8 cellular contexts compared by ENCODE assay signal in the genomic region with DNA sequence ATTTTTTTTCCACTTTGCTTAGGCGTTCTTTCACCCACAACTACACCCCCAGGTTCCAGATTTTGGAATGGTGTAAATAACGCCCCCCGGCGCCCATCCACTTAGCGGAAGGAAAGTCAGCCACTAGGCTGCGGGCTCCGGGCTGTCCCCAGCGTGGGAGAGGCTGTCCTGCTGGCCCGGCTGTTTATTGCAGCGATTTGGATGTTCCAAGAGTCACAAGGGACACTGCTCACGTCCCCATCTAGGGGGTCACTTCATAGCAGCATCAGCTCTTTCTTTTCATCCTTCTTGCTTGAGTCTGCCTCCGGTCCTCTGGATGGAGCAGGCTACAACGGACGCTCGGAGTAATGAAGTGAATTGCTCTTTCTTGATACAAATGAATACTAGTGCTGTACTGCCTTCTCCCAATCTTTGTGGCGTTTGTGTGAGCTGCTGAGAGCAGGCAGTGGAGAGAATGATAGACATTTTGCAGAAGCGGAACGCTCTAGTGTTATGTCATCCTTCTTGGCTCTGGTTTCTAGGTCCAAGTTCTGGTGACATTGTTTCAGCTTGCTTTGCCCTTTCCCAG. TPM values are rescaled to one million over a fixed set of nuclear protein-coding genes. Genes with fewer than 3 reads are reported as not detected.
DNase-seq lines count a peak whose midpoint lies in the region; ATAC-seq, FAIRE-seq and TF ChIP-seq lines count a peak whose summit lies in the region.

No MANE protein-coding gene starts in this region.

- H3K4me1 ChIP-seq in SJCRH30 (peaks cover 8% of the 10 kb centered on the region), K562 (replicated peaks in 1 of 2; ENCODE audit: control insufficient read depth in 2 of 2, insufficient read depth in 2 of 2, low read length in 2 of 2) (peaks cover 0 to 10% of the 10 kb centered on the region in 2 experiments; a peak in 3 of 5 replicates), iPS DF 6.9 (ENCODE audit: control insufficient read depth, insufficient read depth, low read length) (peaks cover 1% of the 10 kb centered on the region; the same call in 1 of the 2 replicates)

- H4K20me1 ChIP-seq in K562 (replicated peaks; ENCODE audit: control insufficient read depth, insufficient read depth, low read length), result no peaks in the 10 kb centered on the region

- H3K9ac ChIP-seq in K562 (ENCODE audit: insufficient read depth in 1 of 2, low read depth in 2 of 2, low read length in 2 of 2), result no peak overlapping the region

- ATAC-seq in HG03457 (IDR thresholded peaks at IDR 0.05; ENCODE audit: unreplicated experiment) (peak; percentile 35), K562 (peak; percentile 45; the same call in 1 of the 3 replicates), HG03378 (IDR thresholded peaks at IDR 0.05; ENCODE audit: unreplicated experiment) (no peak)

- no TSS peak for BruUV-seq in K562 (replicated peaks; lab: Mats Ljungman, UMichigan)

- no peak for FAIRE-seq in K562 (lab: Jason Lieb, UNC)

- TF ChIP-seq POLR2A in K562 (conservative IDR thresholded peaks at IDR 0.05), result no peak

- peak overlapping the region; percentile 76 for H3K4me3 ChIP-seq in SJCRH30
- no peak overlapping the region for H3K4me3 ChIP-seq in K562
- peak overlapping the region; percentile 38; the same call in 1 of the 2 replicates for H3K4me3 ChIP-seq in iPS DF 6.9 (ENCODE audit: low read length)
- H3K4me3 ChIP-seq in skeletal muscle cell (ENCODE audit: low read depth, low read length), result peak overlapping the region; percentile 57

- H3K27ac ChIP-seq in SJCRH30 (no peak overlapping the region; the same call in 1 of the 2 replicates), K562 (ENCODE audit: extremely low read depth, low read depth, low read length) (no peak overlapping the region), iPS DF 6.9 (ENCODE audit: low read length) (no peak overlapping the region)

- in situ Hi-C loops in K562 (cut with MboI), result no loop called here

- DNase-seq in DMS114 treated with DMSO at 0.1 percent for 48 hours (lab: John Stamatoyannopoulos, UW; ENCODE audit: unreplicated experiment), result peak; percentile 76
- peak; percentile 81 to 86 for DNase-seq in SJCRH30
- DNase-seq in K562 (ENCODE audit: extremely low read depth in 1 of 4, low spot score in 3 of 4), result peak in 2 of 4 experiments; percentile 11 to 15
- DNase-seq in iPS DF 6.9 (ENCODE audit: low read depth, low spot score), result no peak
- no peak for DNase-seq in skeletal muscle cell (ENCODE audit: low read depth)
- no peak for DNase-seq in ureter (ENCODE audit: low spot score)

- no peak overlapping the region for H3K4me2 ChIP-seq in K562 (ENCODE audit: insufficient read depth, low read length)

- WGBS in K562 (ENCODE audit: insufficient coverage, low coverage, missing lambda C conversion rate), result 16% methylated on average over 18 of the region's 18 CpGs
- WGBS in iPS DF 6.9 (ENCODE audit: insufficient coverage, insufficient read length), result no CpG with 5 or more reads among the region's 18 CpGs

- CTCF ChIA-PET in K562 (lab: Yijun Ruan, JAX; ENCODE audit: low intra/inter-chr PET ratio), result no interaction called here

- TF ChIP-seq CTCF in K562 (IDR thresholded peaks at IDR 0.05 in 2 of 3, conservative IDR thresholded peaks at IDR 0.05 in 1 of 3; ENCODE audit: insufficient read depth in 2 of 3, low read depth in 1 of 3, low read length in 3 of 3), result peak; percentile 21 to 72 (median 27); a peak in 3 of 6 replicates

- POLR2A ChIA-PET in K562 (lab: Yijun Ruan, JAX), result interaction anchor here (1.1 kb wide), 1 partner anchor 41 kb away, joined by 3 read pairs; no protein-coding TSS in a partner anchor

- peaks cover 3% of the 10 kb centered on the region; the same call in 1 of the 2 replicates for H3K9me3 ChIP-seq in SJCRH30 (replicated peaks)
- no peaks in the 10 kb centered on the region; the same call in 1 of the 2 replicates for H3K9me3 ChIP-seq in K562 (replicated peaks; ENCODE audit: control insufficient read depth, insufficient read depth, low read depth, low read length)
- no peaks in the 10 kb centered on the region for H3K9me3 ChIP-seq in iPS DF 6.9 (ENCODE audit: control insufficient read depth, insufficient read depth, low read length)

- H3K27me3 ChIP-seq in SJCRH30 (no peaks in the 10 kb centered on the region), K562 (ENCODE audit: control insufficient read depth in 2 of 2, insufficient read depth in 2 of 2, low read length in 2 of 2) (peaks cover 8 to 13% of the 10 kb centered on the region in 2 experiments; a peak in 4 of 5 replicates), iPS DF 6.9 (ENCODE audit: control insufficient read depth, insufficient read depth, low read length) (peaks cover 4% of the 10 kb centered on the region; the same call in 1 of the 2 replicates)

- H3K9me1 ChIP-seq in K562 (ENCODE audit: control insufficient read depth, insufficient read depth, low read length), result no peaks in the 10 kb centered on the region

- no peak for TF ChIP-seq EP300 in K562 (IDR thresholded peaks at IDR 0.05; ENCODE audit: low read length)

- TF ChIP-seq RAD21 in K562 (CRISPR knock-in tag; conservative IDR thresholded peaks at IDR 0.05 in 1 of 2, IDR thresholded peaks at IDR 0.05 in 1 of 2), result no peak

- H3K36me3 ChIP-seq in SJCRH30 (no peaks in the 10 kb centered on the region), K562 (ENCODE audit: control insufficient read depth, insufficient read depth, low read length) (no peaks in the 10 kb centered on the region), iPS DF 6.9 (ENCODE audit: control insufficient read depth, insufficient read depth, low read length) (no peaks in the 10 kb centered on the region)

- intact Hi-C loops in K562 (cut with micrococcal nuclease), result no loop called here

- no peaks in the 10 kb centered on the region for H3K79me2 ChIP-seq in K562 (ENCODE audit: control insufficient read depth, insufficient read depth, low read length)

- H2AFZ ChIP-seq in K562 (ENCODE audit: low read depth, low read length), result no peak overlapping the region

TF ChIP-seq in K562, 482 proteins besides CTCF, POLR2A, EP300 and RAD21 (continues in another document):
- no peak for TF ChIP-seq CHD2 (IDR thresholded peaks at IDR 0.05; ENCODE audit: low read depth, low read length)
- TF ChIP-seq, protein P1, sequence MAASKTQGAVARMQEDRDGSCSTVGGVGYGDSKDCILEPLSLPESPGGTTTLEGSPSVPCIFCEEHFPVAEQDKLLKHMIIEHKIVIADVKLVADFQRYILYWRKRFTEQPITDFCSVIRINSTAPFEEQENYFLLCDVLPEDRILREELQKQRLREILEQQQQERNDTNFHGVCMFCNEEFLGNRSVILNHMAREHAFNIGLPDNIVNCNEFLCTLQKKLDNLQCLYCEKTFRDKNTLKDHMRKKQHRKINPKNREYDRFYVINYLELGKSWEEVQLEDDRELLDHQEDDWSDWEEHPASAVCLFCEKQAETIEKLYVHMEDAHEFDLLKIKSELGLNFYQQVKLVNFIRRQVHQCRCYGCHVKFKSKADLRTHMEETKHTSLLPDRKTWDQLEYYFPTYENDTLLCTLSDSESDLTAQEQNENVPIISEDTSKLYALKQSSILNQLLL (CRISPR knock-in tag; IDR thresholded peaks at IDR 0.05; ENCODE audit: borderline replicate concordance), result no peak
- TF ChIP-seq KDM5B (IDR thresholded peaks at IDR 0.05; ENCODE audit: insufficient replicate concordance, low read depth, low read length), result no peak
- TF ChIP-seq GTF2A2 (tag; IDR thresholded peaks at IDR 0.05), result no peak
- no peak for TF ChIP-seq ZNF445 (CRISPR knock-in tag; IDR thresholded peaks at IDR 0.05; ENCODE audit: low read depth)

RNA-seq across cellular contexts. Expression of a gene that starts 50.7 kb away (rescaled TPM):
- 2.8 and 3.1 TPM in 2 replicates for total RNA-seq in SJCRH30 (2014; rRNA removed; shearing (Covaris generic))
- total RNA-seq in K562 (2011; cell fraction: chromatin; rRNA removed; ENCODE audit: low replicate concordance), result 0.12 and 0.21 TPM in 2 replicates
- 0.17 TPM in 1 of 2 replicates, not detected in the other for total RNA-seq in K562 (2011; cell fraction: nucleolus; rRNA removed)
- total RNA-seq in K562 (2011; cell fraction: nucleoplasm; rRNA removed), result 0.22 and 0.31 TPM in 2 replicates
- total RNA-seq in K562 (2014; rRNA removed), result 0.32 and 0.33 TPM in 2 replicates
- total RNA-seq in K562 (2014; rRNA removed; fragmentation: Illumina TruSeq; extraction: Trizol), result 0.25 and 0.35 TPM in 2 replicates
- 0.11 and 0.18 TPM in 2 replicates for total RNA-seq in K562 (2015; rRNA removed; fragmentation: Illumina TruSeq; extraction: Trizol)
- 0.29 and 0.38 TPM in 2 replicates for total RNA-seq in K562 (2021)
- 0.03 and 0.22 TPM in 2 replicates for polyA plus RNA-seq in K562 (2011; rRNA removed)
- polyA plus RNA-seq in K562 (2011; cell fraction: cytosol; rRNA removed), result 0.01 and 0.03 TPM in 2 replicates
- polyA plus RNA-seq in K562 (2011; cell fraction: nucleus; rRNA removed), result 0.03 and 0.06 TPM in 2 replicates
- 0.36 and 0.54 TPM in 2 replicates for polyA plus RNA-seq in K562 (2012)
- 0.30 and 0.31 TPM in 2 replicates for polyA plus RNA-seq in K562 (2014; fragmentation: Illumina TruSeq; extraction: Trizol)
- under 1 TPM; 0.18 to 0.27 TPM for polyA plus RNA-seq in K562 (2014; fragmentation: Nextera tagmentation; extraction: Ambion mirVana)
- polyA plus RNA-seq in K562 (2014; rRNA removed), result 0.20 and 0.24 TPM in 2 replicates
- 0.12 and 0.28 TPM in 2 replicates for polyA minus RNA-seq in K562 (2011; rRNA and poly(A)+ RNA removed)
- polyA minus RNA-seq in K562 (2011; cell fraction: cytosol; rRNA and poly(A)+ RNA removed), result not detected in 2 replicates
- polyA minus RNA-seq in K562 (2011; cell fraction: nucleus; rRNA and poly(A)+ RNA removed), result 0.11 TPM in 1 of 2 replicates, not detected in the other
- total RNA-seq in ureter, result 11.6 TPM

RNA-seq across cellular contexts. Expression of a gene that starts 54.0 kb away (rescaled TPM):
- total RNA-seq in SJCRH30 (2014; rRNA removed; shearing (Covaris generic)), result 153 and 197 TPM in 2 replicates
- 174 and 623 TPM in 2 replicates for total RNA-seq in K562 (2011; cell fraction: chromatin; rRNA removed; ENCODE audit: low replicate concordance)
- 72.9 and 101 TPM in 2 replicates for total RNA-seq in K562 (2011; cell fraction: nucleolus; rRNA removed)
- total RNA-seq in K562 (2011; cell fraction: nucleoplasm; rRNA removed), result 171 and 220 TPM in 2 replicates
- total RNA-seq in K562 (2014; rRNA removed) (87.9 and 98.8 TPM in 2 replicates), K562 (2014; rRNA removed; fragmentation: Illumina TruSeq; extraction: Trizol) (155 and 159 TPM in 2 replicates), K562 (2015; rRNA removed; fragmentation: Illumina TruSeq; extraction: Trizol) (151 and 165 TPM in 2 replicates), K562 (2021) (73.8 and 79.5 TPM in 2 replicates), ureter (209 TPM)
- polyA plus RNA-seq in K562 (2011; rRNA removed) (67.2 and 110 TPM in 2 replicates), K562 (2014; fragmentation: Illumina TruSeq; extraction: Trizol) (71.8 and 113 TPM in 2 replicates), K562 (2014; fragmentation: Nextera tagmentation; extraction: Ambion mirVana) (10 to 100 TPM; 53.3 to 57.6 TPM), K562 (2014; rRNA removed) (79.3 and 82.5 TPM in 2 replicates)
- 23.5 and 29.3 TPM in 2 replicates for polyA plus RNA-seq in K562 (2011; cell fraction: cytosol; rRNA removed)
- 130 and 153 TPM in 2 replicates for polyA plus RNA-seq in K562 (2011; cell fraction: nucleus; rRNA removed)
- polyA plus RNA-seq in K562 (2012), result 78.1 and 79.2 TPM in 2 replicates
- 305 and 364 TPM in 2 replicates for polyA minus RNA-seq in K562 (2011; rRNA and poly(A)+ RNA removed)
- 49.1 and 83.5 TPM in 2 replicates for polyA minus RNA-seq in K562 (2011; cell fraction: cytosol; rRNA and poly(A)+ RNA removed)
- 224 and 279 TPM in 2 replicates for polyA minus RNA-seq in K562 (2011; cell fraction: nucleus; rRNA and poly(A)+ RNA removed)

Comparison
In these comparisons a context has a peak if more than half of its experiments do, and no peak if none do; other contexts are left out.
1. DNase-seq: peak in DMS114 treated with DMSO at 0.1 percent for 48 hours (single experiment) and SJCRH30 (2 of 2); none in iPS DF 6.9 (single experiment), skeletal muscle cell (single experiment) and ureter (single experiment).